Comparison of ENCODE assay signal across 9 cellular contexts in the genomic region with DNA sequence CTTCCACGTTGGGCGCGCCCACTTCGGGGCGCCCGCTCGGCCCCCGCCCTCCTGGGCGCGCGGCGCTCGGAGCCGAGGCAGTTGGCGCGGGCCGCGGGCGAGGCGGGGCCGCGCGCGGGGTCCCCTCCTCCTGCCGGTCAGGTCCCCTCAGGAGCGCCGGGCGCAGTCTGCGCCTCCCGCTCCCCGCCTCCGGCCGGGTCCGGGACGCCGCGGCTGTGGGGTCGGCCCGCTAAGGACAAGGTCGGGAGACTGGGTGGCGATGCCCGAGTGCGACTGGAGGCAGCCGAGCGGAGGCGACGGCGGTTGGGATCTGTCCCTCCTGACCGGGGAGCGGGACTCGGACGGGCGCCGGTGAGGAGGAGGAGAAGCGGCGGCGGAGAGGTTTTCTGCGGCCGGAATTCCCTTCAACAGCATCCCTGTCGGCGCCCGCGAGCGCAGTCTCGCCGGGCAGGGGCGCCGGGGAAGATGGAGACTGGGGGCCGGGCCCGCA. TPM values are rescaled to one million over a fixed set of nuclear protein-coding genes. Genes with fewer than 3 reads are reported as not detected.
DNase-seq lines count a peak whose midpoint lies in the region; ATAC-seq and FAIRE-seq lines count a peak whose summit lies in the region.
"Had no signal": no experiment of that assay in that cellular context is flagged by ENCODE, and none has a peak within 500 bp of the region (broad histone marks: within the 10 kb centered on the region; RNA-seq: fewer than 3 reads in every experiment).

A gene with protein sequence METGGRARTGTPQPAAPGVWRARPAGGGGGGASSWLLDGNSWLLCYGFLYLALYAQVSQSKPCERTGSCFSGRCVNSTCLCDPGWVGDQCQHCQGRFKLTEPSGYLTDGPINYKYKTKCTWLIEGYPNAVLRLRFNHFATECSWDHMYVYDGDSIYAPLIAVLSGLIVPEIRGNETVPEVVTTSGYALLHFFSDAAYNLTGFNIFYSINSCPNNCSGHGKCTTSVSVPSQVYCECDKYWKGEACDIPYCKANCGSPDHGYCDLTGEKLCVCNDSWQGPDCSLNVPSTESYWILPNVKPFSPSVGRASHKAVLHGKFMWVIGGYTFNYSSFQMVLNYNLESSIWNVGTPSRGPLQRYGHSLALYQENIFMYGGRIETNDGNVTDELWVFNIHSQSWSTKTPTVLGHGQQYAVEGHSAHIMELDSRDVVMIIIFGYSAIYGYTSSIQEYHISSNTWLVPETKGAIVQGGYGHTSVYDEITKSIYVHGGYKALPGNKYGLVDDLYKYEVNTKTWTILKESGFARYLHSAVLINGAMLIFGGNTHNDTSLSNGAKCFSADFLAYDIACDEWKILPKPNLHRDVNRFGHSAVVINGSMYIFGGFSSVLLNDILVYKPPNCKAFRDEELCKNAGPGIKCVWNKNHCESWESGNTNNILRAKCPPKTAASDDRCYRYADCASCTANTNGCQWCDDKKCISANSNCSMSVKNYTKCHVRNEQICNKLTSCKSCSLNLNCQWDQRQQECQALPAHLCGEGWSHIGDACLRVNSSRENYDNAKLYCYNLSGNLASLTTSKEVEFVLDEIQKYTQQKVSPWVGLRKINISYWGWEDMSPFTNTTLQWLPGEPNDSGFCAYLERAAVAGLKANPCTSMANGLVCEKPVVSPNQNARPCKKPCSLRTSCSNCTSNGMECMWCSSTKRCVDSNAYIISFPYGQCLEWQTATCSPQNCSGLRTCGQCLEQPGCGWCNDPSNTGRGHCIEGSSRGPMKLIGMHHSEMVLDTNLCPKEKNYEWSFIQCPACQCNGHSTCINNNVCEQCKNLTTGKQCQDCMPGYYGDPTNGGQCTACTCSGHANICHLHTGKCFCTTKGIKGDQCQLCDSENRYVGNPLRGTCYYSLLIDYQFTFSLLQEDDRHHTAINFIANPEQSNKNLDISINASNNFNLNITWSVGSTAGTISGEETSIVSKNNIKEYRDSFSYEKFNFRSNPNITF (N-terminal part only) (plus strand): TSS at position 80 of the 490 bp plus-strand sequence. CDS start 386 bp downstream, at position 466.

- peaks cover 49% of the 10 kb centered on the region for H3K27me3 ChIP-seq in HUES64 (ENCODE audit: insufficient read depth, low read length)
- H3K27me3 ChIP-seq in neuronal stem cell (ENCODE audit: control insufficient read depth in 3 of 3, insufficient read depth in 3 of 3, low read depth in 1 of 3, low read length in 3 of 3), result peaks cover 0 to 16% (median 0%) of the 10 kb centered on the region in 3 experiments

- H3K9me3 ChIP-seq in HUES64 (ENCODE audit: insufficient read depth, low read depth, low read length) (no peaks in the 10 kb centered on the region), neuronal stem cell (replicated peaks in 1 of 2; ENCODE audit: control insufficient read depth in 2 of 2, insufficient read depth in 1 of 2, low read depth in 1 of 2, low read length in 2 of 2) (no peaks in the 10 kb centered on the region)

- POLR2A ChIA-PET in activated CD4-positive, alpha-beta memory T cell treated with anti-CD3 and anti-CD28 coated beads for 36 hours (lab: Charles Lee), result no interaction called here

- peaks cover 2% of the 10 kb centered on the region for H3K79me1 ChIP-seq in neuronal stem cell (ENCODE audit: low read depth, low read length)

- DNase-seq in DMS153 treated with DMSO at 0.1 percent for 48 hours (lab: John Stamatoyannopoulos, UW; ENCODE audit: unreplicated experiment), result peak; percentile 41
- DNase-seq in DMS153 (lab: John Stamatoyannopoulos, UW), result no peak
- peak; percentile 15 for DNase-seq in activated CD4-positive, alpha-beta memory T cell treated with anti-CD3 and anti-CD28 coated beads for 36 hours
- peak; percentile 49 to 60 for DNase-seq in frontal cortex (ENCODE audit: low spot score in 2 of 2)
- DNase-seq in neuronal stem cell (ENCODE audit: low spot score), result peak; percentile 60
- no peak for DNase-seq in NCI-H2107 (lab: John Stamatoyannopoulos, UW)

- peak within 1 kb of the TSS; percentile 69 for H3K4me3 Mint-ChIP-seq in activated CD4-positive, alpha-beta memory T cell treated with anti-CD3 and anti-CD28 coated beads for 36 hours

- WGBS in HUES64, result under 1% methylated on average over 70 of the region's 70 CpGs
- WGBS in neuronal stem cell (ENCODE audit: extremely low coverage in 2 of 2, insufficient read length in 2 of 2, insufficient replicate concordance in 1 of 2), 2 donors, result no CpG with 5 or more reads among the region's 70 CpGs

- H3K27ac Mint-ChIP-seq in activated CD4-positive, alpha-beta memory T cell treated with anti-CD3 and anti-CD28 coated beads for 36 hours, result no peak within 1 kb of the TSS

- H4K8ac ChIP-seq in neuronal stem cell (ENCODE audit: low read depth, low read length), result peak within 1 kb of the TSS; percentile 82

- H3K23ac ChIP-seq in neuronal stem cell (ENCODE audit: low read depth, low read length, poor library complexity), result peak within 1 kb of the TSS; percentile 31

- H3K18ac ChIP-seq in neuronal stem cell (ENCODE audit: low read length), result peak within 1 kb of the TSS; percentile 99

- H3K4me1 Mint-ChIP-seq in activated CD4-positive, alpha-beta memory T cell treated with anti-CD3 and anti-CD28 coated beads for 36 hours (ENCODE audit: low read depth), result peaks cover 10% of the 10 kb centered on the region

- H3K36me3 ChIP-seq in HUES64 (ENCODE audit: insufficient read depth, low read length), result no peaks in the 10 kb centered on the region
- no peaks in the 10 kb centered on the region for H3K36me3 ChIP-seq in neuronal stem cell (replicated peaks in 1 of 2; ENCODE audit: control insufficient read depth in 2 of 2, insufficient read depth in 2 of 2, low read length in 2 of 2)

- H2AFZ ChIP-seq in neuronal stem cell (ENCODE audit: low read length), result peak within 1 kb of the TSS; percentile 99

- peak within 1 kb of the TSS; percentile 58 for H2BK12ac ChIP-seq in neuronal stem cell (ENCODE audit: low read length)

- H2AK5ac ChIP-seq in neuronal stem cell (ENCODE audit: low read depth, low read length), result no peak within 1 kb of the TSS

- H3K36me3 Mint-ChIP-seq in activated CD4-positive, alpha-beta memory T cell treated with anti-CD3 and anti-CD28 coated beads for 36 hours, result no peaks in the 10 kb centered on the region

- H2BK120ac ChIP-seq in neuronal stem cell (ENCODE audit: low read depth, low read length), result no peak within 1 kb of the TSS

- no peak for FAIRE-seq in frontal cortex (lab: Jason Lieb, UNC)
- FAIRE-seq: A204.1 had no signal

- H3K27ac ChIP-seq in HUES64 (ENCODE audit: low read depth, low read length) (no peak within 1 kb of the TSS), neuronal stem cell (replicated peaks; ENCODE audit: low read length) (peak within 1 kb of the TSS; percentile 56)

- H2BK15ac ChIP-seq in neuronal stem cell (ENCODE audit: low read length), result peak within 1 kb of the TSS; percentile 89

- ATAC-seq in GM21576 (IDR thresholded peaks at IDR 0.05; ENCODE audit: unreplicated experiment), result peak; percentile 53

- H3K4ac ChIP-seq in neuronal stem cell (ENCODE audit: low read length), result no peak within 1 kb of the TSS

- peak within 1 kb of the TSS; percentile 96 for H3K4me2 ChIP-seq in neuronal stem cell (ENCODE audit: insufficient read depth, low read length, poor library complexity, severe bottlenecking)

- CTCF ChIA-PET in activated CD4-positive, alpha-beta memory T cell treated with anti-CD3 and anti-CD28 coated beads for 36 hours (lab: Charles Lee), result no interaction called here

- intact Hi-C loops in activated CD4-positive, alpha-beta memory T cell treated with anti-CD3 and anti-CD28 coated beads for 36 hours (cut with micrococcal nuclease), result loop anchor here (1.0 to 10.0 kb wide), 2 partner anchors 155 to 219 kb away; partner anchors contain the start of gene TRUB1

- peak within 1 kb of the TSS; percentile 97 for H3K14ac ChIP-seq in neuronal stem cell (ENCODE audit: low read length)

- H2BK5ac ChIP-seq in neuronal stem cell (ENCODE audit: low read length), result peak within 1 kb of the TSS; percentile 53

- H3K9ac ChIP-seq in HUES64 (ENCODE audit: low read depth, low read length) (peak within 1 kb of the TSS; percentile 87), neuronal stem cell (ENCODE audit: low read depth, low read length, poor library complexity) (peak within 1 kb of the TSS; percentile 91)

- peaks cover 24% of the 10 kb centered on the region for H3K4me1 ChIP-seq in HUES64 (ENCODE audit: insufficient read depth, low read length)
- H3K4me1 ChIP-seq in neuronal stem cell (ENCODE audit: control insufficient read depth in 2 of 2, insufficient read depth in 1 of 2, low read depth in 1 of 2, low read length in 2 of 2), result peaks cover 1 to 13% of the 10 kb centered on the region in 2 donors

- no peaks in the 10 kb centered on the region for H3K9me3 Mint-ChIP-seq in activated CD4-positive, alpha-beta memory T cell treated with anti-CD3 and anti-CD28 coated beads for 36 hours

- peak within 1 kb of the TSS; percentile 83 for H3K4me3 ChIP-seq in HUES64 (ENCODE audit: low read length)
- peak within 1 kb of the TSS; percentile 94 to 97 for H3K4me3 ChIP-seq in neuronal stem cell (ENCODE audit: low read length in 2 of 2)

- H4K91ac ChIP-seq in neuronal stem cell (ENCODE audit: low read depth, low read length, poor library complexity), result no peak within 1 kb of the TSS

- peaks cover 38% of the 10 kb centered on the region for H3K27me3 Mint-ChIP-seq in activated CD4-positive, alpha-beta memory T cell treated with anti-CD3 and anti-CD28 coated beads for 36 hours

RNA-seq across cellular contexts. Expression of the gene that starts here (rescaled TPM):
- polyA plus RNA-seq in HUES64 (2013, experiment 1 of 2), result 4.7 TPM
- 7.9 TPM for polyA plus RNA-seq in HUES64 (2013, experiment 2 of 2)
- under 1 TPM; 0.12 to 0.17 TPM for total RNA-seq in activated CD4-positive, alpha-beta memory T cell treated with anti-CD3 and anti-CD28 coated beads for 36 hours
- total RNA-seq in frontal cortex, result 909 TPM
- polyA plus RNA-seq in neuronal stem cell (2013, experiment 1 of 2), result 3.3 TPM
- 3.3 TPM for polyA plus RNA-seq in neuronal stem cell (2013, experiment 2 of 2)

Comparison
In these comparisons a context has a peak if more than half of its experiments do, and no peak if none do; other contexts are left out.
1. RNA of the gene that starts here (total RNA-seq): 909 TPM in frontal cortex (single experiment); 0.12 to 0.17 TPM in activated CD4-positive, alpha-beta memory T cell treated with anti-CD3 and anti-CD28 coated beads for 36 hours; every median in the first group is over 100 times any median in the second.
2. DNase-seq: peak in DMS153 treated with DMSO at 0.1 percent for 48 hours (single experiment), frontal cortex (2 of 2) and neuronal stem cell (single experiment); none in DMS153 (single experiment) and NCI-H2107 (single experiment).
3. Peak in DNase-seq in activated CD4-positive, alpha-beta memory T cell treated with anti-CD3 and anti-CD28 coated beads for 36 hours; RNA of the gene not detected or under 1 TPM.